ENCODE assay signal across 15 cellular contexts in the genomic region with DNA sequence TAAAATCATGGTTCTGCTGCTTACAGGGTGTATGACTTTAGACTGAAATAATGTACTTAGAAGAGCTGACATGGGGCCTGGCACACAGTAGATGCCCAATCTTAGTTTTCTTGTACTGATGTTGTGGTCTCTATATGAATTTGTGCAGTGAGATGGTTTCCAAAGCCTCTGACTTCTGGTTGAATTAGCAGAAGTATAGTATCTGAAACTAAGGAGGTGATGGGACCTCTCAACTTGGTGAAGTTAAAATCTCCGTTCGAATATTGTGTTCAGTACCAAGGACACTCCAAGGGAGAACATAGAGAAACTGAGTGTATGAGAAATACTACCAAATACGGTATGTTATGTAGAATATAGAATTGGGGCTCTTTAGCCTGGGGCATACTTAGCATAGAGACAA.
A peak's percentile ranks its signal among the peaks of the same experiment; 100 is the strongest.
DNase-seq lines count a peak whose midpoint lies in the region; ATAC-seq, FAIRE-seq and TF ChIP-seq lines count a peak whose summit lies in the region.
"Had no signal": no experiment of that assay in that cellular context is flagged by ENCODE, and none has a peak within 500 bp of the region (broad histone marks: within the 10 kb centered on the region; RNA-seq: fewer than 3 reads in every experiment).

No MANE protein-coding gene starts in this region.

- no peaks in the 10 kb centered on the region for H3K9me3 Mint-ChIP-seq in CD8-positive, alpha-beta T cell
- H3K9me3 Mint-ChIP-seq: CD4-positive, alpha-beta T cell; GM23338 had no signal

- H4K20me1 ChIP-seq in PC-3 (ENCODE audit: low read length) = no peaks in the 10 kb centered on the region

- no peak for TF ChIP-seq CTCF in A549 (IDR thresholded peaks at IDR 0.05)
- TF ChIP-seq CTCF in PC-3 (conservative IDR thresholded peaks at IDR 0.05; ENCODE audit: low read depth, low read length) = no peak
- TF ChIP-seq CTCF in thoracic aorta (IDR thresholded peaks at IDR 0.05) = no peak
- no peak for TF ChIP-seq CTCF in CD8-positive, alpha-beta T cell (IDR thresholded peaks at IDR 0.05)

- intact Hi-C loops in PC-3 (cut with micrococcal nuclease) = no loop called here
- intact Hi-C loops in CD8-positive, alpha-beta T cell (cut with DNase I, micrococcal nuclease) = no loop called here

- H3K36me3 ChIP-seq in PC-3 (ENCODE audit: low read depth, low read length) (peaks cover 6% of the 10 kb centered on the region; the same call in 1 of the 2 replicates), thoracic aorta (peaks cover 4% of the 10 kb centered on the region)
- H3K36me3 ChIP-seq in CD8-positive, alpha-beta T cell (ENCODE audit: insufficient read depth, low read length) = no peaks in the 10 kb centered on the region

- H3K9me2 ChIP-seq in PC-3 (replicated peaks; ENCODE audit: low read length) = no peaks in the 10 kb centered on the region

- no peaks in the 10 kb centered on the region for H3K79me2 ChIP-seq in PC-3 (ENCODE audit: low read length)

- H3K27ac Mint-ChIP-seq in CD8-positive, alpha-beta T cell = no peak overlapping the region
- H3K27ac Mint-ChIP-seq: CD4-positive, alpha-beta T cell; GM23338 had no signal

- CTCF ChIA-PET in A549 (lab: Yijun Ruan, JAX) (interaction anchor here (1.1 to 1.8 kb wide), 2 partner anchors 8 to 173 kb away, joined by 4 to 5 read pairs; no protein-coding TSS in a partner anchor), PC-3 (lab: Charles Lee) (no interaction called here)
- CTCF ChIA-PET in CD8-positive, alpha-beta T cell (lab: Charles Lee) = no interaction called here

- no peak for TF ChIP-seq RAD21 in A549 (conservative IDR thresholded peaks at IDR 0.05 in 1 of 2, IDR thresholded peaks at IDR 0.05 in 1 of 2)

- peak; percentile 13 for FAIRE-seq in A549 (lab: Jason Lieb, UNC)
- FAIRE-seq: GM19239 had no signal

- POLR2A ChIA-PET in A549 (lab: Yijun Ruan, JAX) (no interaction called here), PC-3 (lab: Charles Lee; ENCODE audit: unreplicated experiment) (no interaction called here)
- POLR2A ChIA-PET in CD8-positive, alpha-beta T cell (lab: Charles Lee) = no interaction called here

- H3K4me1 ChIP-seq in A549 (peaks cover 43% of the 10 kb centered on the region), PC-3 (ENCODE audit: insufficient read depth, low read length) (peaks cover 57% of the 10 kb centered on the region), thoracic aorta (ENCODE audit: control insufficient read depth in 1 of 2, low read depth in 2 of 2) (peaks cover 9 to 47% of the 10 kb centered on the region in 2 donors)
- no peaks in the 10 kb centered on the region for H3K4me1 ChIP-seq in CD8-positive, alpha-beta T cell (ENCODE audit: insufficient read depth, low read length)

- WGBS in A549 (ENCODE audit: missing lambda C conversion rate) = 96% methylated on average over 3 of the region's 3 CpGs

- H3K4me2 ChIP-seq in A549 (no peak overlapping the region), PC-3 (ENCODE audit: low read length) (peak overlapping the region; percentile 52; the same call in 1 of the 2 replicates)
- H3K4me2 ChIP-seq: GM23338 had no signal

- no peak for TF ChIP-seq POLR2A in A549 (IDR thresholded peaks at IDR 0.05; ENCODE audit: low read length)

- no peak overlapping the region for H3K27ac ChIP-seq in A549
- peak overlapping the region; percentile 77; the same call in 1 of the 2 replicates for H3K27ac ChIP-seq in PC-3 (ENCODE audit: low read length)
- H3K27ac ChIP-seq in caudate nucleus (ENCODE audit: low read depth, low read length) = peak overlapping the region; percentile 24
- H3K27ac ChIP-seq in thoracic aorta = peak overlapping the region; percentile 24 to 48
- H3K27ac ChIP-seq in CD8-positive, alpha-beta T cell (ENCODE audit: low read depth, low read length) = no peak overlapping the region
- H3K27ac ChIP-seq: C4-2B had no signal

- no TSS peak for BruUV-seq in PC-3 (replicated peaks; lab: Mats Ljungman, UMichigan)

- H3K4me3 ChIP-seq in A549 (no peak overlapping the region), PC-3 (ENCODE audit: low read length) (no peak overlapping the region), thoracic aorta (no peak overlapping the region)
- no peak overlapping the region for H3K4me3 ChIP-seq in CD8-positive, alpha-beta T cell (ENCODE audit: low read depth, low read length)
- H3K4me3 ChIP-seq: GM23338 had no signal

- no peak overlapping the region for H3K4me3 Mint-ChIP-seq in CD8-positive, alpha-beta T cell
- H3K4me3 Mint-ChIP-seq: CD4-positive, alpha-beta T cell; GM23338 had no signal

- DNase-seq in A549 (ENCODE audit: low read depth in 1 of 2, low spot score in 1 of 2) = no peak
- no peak for DNase-seq in PC-3
- DNase-seq in caudate nucleus (lab: John Stamatoyannopoulos, UW) = no peak
- DNase-seq in thoracic aorta (ENCODE audit: low spot score) = no peak
- no peak for DNase-seq in CD8-positive, alpha-beta T cell
- no peak for DNase-seq in NCI-H1105 (lab: John Stamatoyannopoulos, UW)
- no peak for DNase-seq in GM19240 (ENCODE audit: insufficient read length, low spot score)
- DNase-seq: AML-193; CD4-positive, alpha-beta T cell; DMS153; GDM1; HCEC 1CT had no signal

- peaks cover 18% of the 10 kb centered on the region for H3F3A ChIP-seq in PC-3 (ENCODE audit: low read length, unreplicated experiment)

- no peak overlapping the region for H3K9ac ChIP-seq in PC-3 (ENCODE audit: low read length)

- H3K27me3 ChIP-seq in PC-3 (ENCODE audit: low read length) (no peaks in the 10 kb centered on the region), thoracic aorta (replicated peaks; ENCODE audit: insufficient read depth) (no peaks in the 10 kb centered on the region)
- no peaks in the 10 kb centered on the region for H3K27me3 ChIP-seq in CD8-positive, alpha-beta T cell (ENCODE audit: insufficient read depth, low read length)

- no peak for TF ChIP-seq EP300 in A549 (IDR thresholded peaks at IDR 0.05)

- no peaks in the 10 kb centered on the region for H3K4me1 Mint-ChIP-seq in CD8-positive, alpha-beta T cell (ENCODE audit: low read depth)

- no peaks in the 10 kb centered on the region for H3K36me3 Mint-ChIP-seq in CD8-positive, alpha-beta T cell

- H3K27me3 Mint-ChIP-seq in CD8-positive, alpha-beta T cell (ENCODE audit: low read depth) = no peaks in the 10 kb centered on the region

- no peak overlapping the region for H2AFZ ChIP-seq in PC-3 (ENCODE audit: low read length)
- H2AFZ ChIP-seq: GM23338 had no signal

- ATAC-seq in A549 (no peak), PC-3 (no peak), thoracic aorta (ENCODE audit: insufficient number of reproducible peaks, low FRiP score, low read depth) (no peak)
- no peak for ATAC-seq in CD8-positive, alpha-beta T cell
- ATAC-seq: GM23338 had no signal

- no peaks in the 10 kb centered on the region for H3K9me3 ChIP-seq in A549
- no peaks in the 10 kb centered on the region for H3K9me3 ChIP-seq in PC-3 (ENCODE audit: low read length)
- no peaks in the 10 kb centered on the region for H3K9me3 ChIP-seq in thoracic aorta
- no peaks in the 10 kb centered on the region for H3K9me3 ChIP-seq in CD8-positive, alpha-beta T cell (ENCODE audit: low read length)

TF ChIP-seq in A549, 52 proteins besides CTCF, POLR2A, EP300 and RAD21:
- TF ChIP-seq FOSB (CRISPR knock-in tag; IDR thresholded peaks at IDR 0.05) = no peak
- 0 out of 2 replicates have a peak, but pooled peaks have one; percentile 44 for TF ChIP-seq KDM1A (IDR thresholded peaks at IDR 0.05; ENCODE audit: low read depth)
- no peak for TF ChIP-seq HOXB13 (CRISPR knock-in tag; IDR thresholded peaks at IDR 0.05; ENCODE audit: low read depth)
- no peak for TF ChIP-seq GATA3 (IDR thresholded peaks at IDR 0.05; ENCODE audit: borderline replicate concordance)

Comparison
In these comparisons a context has a peak if more than half of its experiments do, and no peak if none do; other contexts are left out.
1. H3K27ac ChIP-seq: peak in PC-3 (single experiment), caudate nucleus (single experiment) and thoracic aorta (2 of 2); none in A549 (0 of 2) and CD8-positive, alpha-beta T cell (single experiment).